12 cellular contexts compared by ENCODE assay signal in genomic region chr22:46764140-46764680, GRCh38. TPM values are rescaled to one million over a fixed set of nuclear protein-coding genes. Genes with fewer than 3 reads are reported as not detected.
A peak's percentile ranks its signal among the peaks of the same experiment; 100 is the strongest.
DNase-seq lines count a peak whose midpoint lies in the region; ATAC-seq and TF ChIP-seq lines count a peak whose summit lies in the region.
"Had no signal": no experiment of that assay in that cellular context is flagged by ENCODE, and none has a peak within 500 bp of the region (broad histone marks: within the 10 kb centered on the region; RNA-seq: fewer than 3 reads in every experiment).

No MANE protein-coding gene starts in this region.

- DNase-seq in DND-41 (no peak), Karpas-422 (no peak), osteoblast (ENCODE audit: insufficient read length, low spot score, missing footprints) (peak; percentile 87), cerebellum (ENCODE audit: low spot score) (no peak), thyroid gland (no peak)
- no peak for DNase-seq in central memory CD4-positive, alpha-beta T cell
- DNase-seq: activated CD4-positive, alpha-beta T cell treated with anti-CD3 and anti-CD28 coated beads for 48 hours; GF-D8; heart right ventricle; NCI-H1105 treated with DMSO at 0.1 percent for 48 hours had no signal

- peak overlapping the region; percentile 92 to 100 (median 99) for H3K4me3 Mint-ChIP-seq in brain

- H3K79me2 ChIP-seq in DND-41 (ENCODE audit: insufficient read depth, low read length) (peaks cover 76% of the 10 kb centered on the region), Karpas-422 (ENCODE audit: low read length) (peaks cover 68% of the 10 kb centered on the region), osteoblast (ENCODE audit: insufficient read depth, low read length) (peaks cover 73% of the 10 kb centered on the region)

- H3K36me3 ChIP-seq in DND-41 (ENCODE audit: insufficient read depth, low read length), result peaks cover 12% of the 10 kb centered on the region
- H3K36me3 ChIP-seq in Karpas-422 (ENCODE audit: insufficient read depth, low read length), result peaks cover 5% of the 10 kb centered on the region
- H3K36me3 ChIP-seq in osteoblast (ENCODE audit: insufficient read depth, low read length), result no peaks in the 10 kb centered on the region
- H3K36me3 ChIP-seq in thyroid gland, result no peaks in the 10 kb centered on the region

- H3K4me1 ChIP-seq in DND-41 (ENCODE audit: insufficient read depth, low read length) (peaks cover 40% of the 10 kb centered on the region), Karpas-422 (ENCODE audit: low read length) (peaks cover 65% of the 10 kb centered on the region), osteoblast (ENCODE audit: insufficient read depth, low read length) (peaks cover 22% of the 10 kb centered on the region), thyroid gland (peaks cover 40 to 42% of the 10 kb centered on the region in 2 donors)

- no peak for TF ChIP-seq POLR2A in thyroid gland (IDR thresholded peaks at IDR 0.05)

- peaks cover 9% of the 10 kb centered on the region for H3K27me3 Mint-ChIP-seq in brain

- H3K9me2 ChIP-seq in Karpas-422 (replicated peaks; ENCODE audit: insufficient read depth, low read length), result no peaks in the 10 kb centered on the region

- peaks cover 16% of the 10 kb centered on the region; the same call in 1 of the 2 replicates for H4K20me1 ChIP-seq in DND-41 (ENCODE audit: insufficient read depth, low read length)
- peaks cover 4% of the 10 kb centered on the region; the same call in 1 of the 2 replicates for H4K20me1 ChIP-seq in Karpas-422 (ENCODE audit: insufficient read depth, low read depth, low read length)
- peaks cover 24% of the 10 kb centered on the region for H4K20me1 ChIP-seq in osteoblast (ENCODE audit: insufficient read depth, low read length)

- H3K4me1 Mint-ChIP-seq in brain, result peaks cover 78% of the 10 kb centered on the region

- intact Hi-C loops in thyroid gland (cut with DNase I), result no loop called here

- H3K4me3 ChIP-seq in DND-41 (ENCODE audit: low read depth in 1 of 2, low read length in 2 of 2) (0 out of 4 replicates have a peak overlapping the region, but pooled peaks of 1 of the 2 experiments have one; percentile 1), Karpas-422 (ENCODE audit: low read length) (peak overlapping the region; percentile 98), osteoblast (ENCODE audit: insufficient read depth, low read length) (peak overlapping the region; percentile 25), thyroid gland (replicated peaks in 1 of 3) (no peak overlapping the region)

- H3K9ac ChIP-seq in DND-41 (ENCODE audit: low read depth, low read length) (no peak overlapping the region; the same call in 1 of the 2 replicates), Karpas-422 (ENCODE audit: low read length) (peak overlapping the region; percentile 98)

- H3K27me3 ChIP-seq in DND-41 (ENCODE audit: insufficient read depth, low read length, poor library complexity) (no peaks in the 10 kb centered on the region), Karpas-422 (ENCODE audit: low read length) (no peaks in the 10 kb centered on the region), osteoblast (ENCODE audit: insufficient read depth, low read length) (no peaks in the 10 kb centered on the region), thyroid gland (no peaks in the 10 kb centered on the region)
- H3K27me3 ChIP-seq: heart right ventricle had no signal

- H3K27ac Mint-ChIP-seq in brain, result peak overlapping the region; percentile 20 to 85 (median 62)

- WGBS in thyroid gland, 2 donors, result 92 to 93% methylated on average over 6 of the region's 6 CpGs

- peak overlapping the region; percentile 77 for H3K4me2 ChIP-seq in DND-41 (ENCODE audit: insufficient read depth, low read length)
- H3K4me2 ChIP-seq in Karpas-422 (ENCODE audit: low read depth, low read length, poor library complexity, severe bottlenecking), result peak overlapping the region; percentile 84
- peak overlapping the region; percentile 52 for H3K4me2 ChIP-seq in osteoblast (ENCODE audit: insufficient read depth, low read length)

- H2AFZ ChIP-seq in DND-41 (ENCODE audit: low read depth, low read length), result no peak overlapping the region
- no peak overlapping the region for H2AFZ ChIP-seq in Karpas-422 (ENCODE audit: low read length)
- H2AFZ ChIP-seq in osteoblast (ENCODE audit: low read length), result no peak overlapping the region

- TF ChIP-seq CTCF in DND-41 (IDR thresholded peaks at IDR 0.05; ENCODE audit: borderline replicate concordance, extremely low read depth, low read length, poor library complexity, severe bottlenecking) (no peak), brain (conservative IDR thresholded peaks at IDR 0.05) (no peak), osteoblast (IDR thresholded peaks at IDR 0.05; ENCODE audit: extremely low read depth, low read depth, low read length) (no peak), thyroid gland (IDR thresholded peaks at IDR 0.05) (no peak)

- no peak for ATAC-seq in DND-41 (ENCODE audit: insufficient read depth, low read depth)
- no peak for ATAC-seq in HG03354 (IDR thresholded peaks at IDR 0.05; ENCODE audit: poor library complexity, severe bottlenecking, unreplicated experiment)
- ATAC-seq: heart right ventricle had no signal

- H3K9me3 ChIP-seq in DND-41 (ENCODE audit: insufficient read depth, low read length, severe bottlenecking) (no peaks in the 10 kb centered on the region), Karpas-422 (ENCODE audit: low read length) (no peaks in the 10 kb centered on the region), osteoblast (ENCODE audit: low read depth, low read length) (no peaks in the 10 kb centered on the region), thyroid gland (no peaks in the 10 kb centered on the region)
- H3K9me3 ChIP-seq: heart right ventricle had no signal

- 0 out of 2 replicates have a peak overlapping the region, but pooled peaks have one; percentile 12 for H3K27ac ChIP-seq in DND-41 (ENCODE audit: low read length)
- H3K27ac ChIP-seq in Karpas-422 (ENCODE audit: low read length), result peak overlapping the region; percentile 89
- no peak overlapping the region for H3K27ac ChIP-seq in osteoblast (ENCODE audit: low read depth, low read length)
- H3K27ac ChIP-seq in thyroid gland, result no peak overlapping the region

- no peaks in the 10 kb centered on the region for H3K9me3 Mint-ChIP-seq in brain

- no peaks in the 10 kb centered on the region for H3K36me3 Mint-ChIP-seq in brain

RNA-seq across cellular contexts. Expression of gene TBC1D22A, which starts 1.8 kb away (rescaled TPM):
- total RNA-seq in Karpas-422 (2014; rRNA removed; shearing (Covaris generic); ENCODE audit: low replicate concordance), result 27.7 and 39.2 TPM in 2 replicates
- polyA plus RNA-seq in brain (ENCODE audit: insufficient read depth, low read depth, low replicate concordance), result 20.6 TPM
- total RNA-seq in osteoblast (17.7 and 18.9 TPM in 2 replicates), cerebellum (8.2 TPM), thyroid gland (10 to 100 TPM; 26.7 to 34.6 (median 33.2) TPM)

RNA-seq across cellular contexts. Expression of gene CERK, which starts 26.2 kb away (rescaled TPM):
- total RNA-seq in Karpas-422 (2014; rRNA removed; shearing (Covaris generic); ENCODE audit: low replicate concordance), result 53.8 and 79.0 TPM in 2 replicates
- polyA plus RNA-seq in brain (ENCODE audit: insufficient read depth, low read depth, low replicate concordance), result 78.9 TPM
- total RNA-seq in osteoblast (27.7 and 28.2 TPM in 2 replicates), cerebellum (49.4 TPM), thyroid gland (10 to 100 TPM; 74.6 to 84.7 (median 81.5) TPM)

Comparison
In these comparisons a context has a peak if more than half of its experiments do, and no peak if none do; other contexts are left out.
1. H3K27ac ChIP-seq: peak in DND-41 (single experiment) and Karpas-422 (single experiment); none in osteoblast (single experiment) and thyroid gland (0 of 3).
2. H3K4me3 ChIP-seq: peak in Karpas-422 (single experiment) and osteoblast (single experiment); none in thyroid gland (0 of 3).
3. Peak in every context shown above with its lines, with median percentiles within 50 percentile points of each other: H3K4me2 ChIP-seq.